33 cellular contexts compared by ENCODE assay signal in the genomic region with DNA sequence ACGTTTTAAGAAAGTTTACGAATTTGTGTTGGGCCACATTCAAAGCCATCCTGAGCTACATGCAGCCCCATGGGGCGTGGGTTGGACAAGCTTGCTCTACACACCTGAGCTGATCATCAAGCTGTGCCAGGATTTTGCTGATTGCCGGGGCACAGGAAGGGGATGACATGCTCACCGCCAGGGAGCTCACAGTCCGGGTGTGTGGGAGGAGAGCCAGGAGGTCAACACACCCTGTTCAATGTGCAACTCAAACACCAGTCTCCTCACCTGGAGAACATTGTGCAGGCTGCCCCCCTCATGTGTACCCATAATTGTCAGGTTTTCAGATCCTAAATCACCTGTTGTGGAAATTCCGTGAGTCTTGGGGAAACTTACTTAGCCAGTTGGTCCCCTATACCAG. TPM values are rescaled to one million over a fixed set of nuclear protein-coding genes. Genes with fewer than 3 reads are reported as not detected.
"Had no signal": no experiment of that assay in that cellular context is flagged by ENCODE, and none has a peak within 500 bp of the region (broad histone marks: within the 10 kb centered on the region; RNA-seq: fewer than 3 reads in every experiment).

No MANE protein-coding gene starts in this region.

- H3K4me3 ChIP-seq: gastroesophageal sphincter, left lung, lung, right atrium auricular region, thoracic aorta, uterus had no signal

- ATAC-seq: gastroesophageal sphincter; left lung; naive thymus-derived CD4-positive, alpha-beta T cell; SK-N-SH treated with all-trans-retinoic acid at 6 μM for 48 hours; stimulated activated naive CD8-positive, alpha-beta T cell treated with anti-CD3 and anti-CD28 coated beads, Interleukin-15, Interleukin-2, amounts not matched to agents 100 U/mL and 50 U/mL, for 24 hours had no signal

- H3K9me3 ChIP-seq: gastroesophageal sphincter, left lung, right atrium auricular region, thoracic aorta, uterus had no signal

- FAIRE-seq: astrocyte, keratinocyte had no signal

- DNase-seq: activated CD4-positive, alpha-beta memory T cell treated with anti-CD3 and anti-CD28 coated beads for 36 hours; activated CD4-positive, alpha-beta T cell treated with anti-CD3 and anti-CD28 coated beads, Interleukin-2, amount 10 ng/mL, durations not matched to agents 24 days and 14 days; activated CD4-positive, CD25-positive, alpha-beta regulatory T cell treated with anti-CD3 and anti-CD28 coated beads, Interleukin-2, amount 50 U/mL, for 72 hours; activated CD8-positive, alpha-beta memory T cell treated with anti-CD3 and anti-CD28 coated beads, Interleukin-2, amount 50 U/mL, for 4 hours; activated gamma-delta T cell; activated naive CD4-positive, alpha-beta T cell treated with anti-CD3 and anti-CD28 coated beads, Interleukin-2, amount 10 ng/mL, durations not matched to agents 7 days and 5 days; activated naive CD8-positive, alpha-beta T cell treated with anti-CD3 and anti-CD28 coated beads, Interleukin-2, amount 10 ng/mL, durations not matched to agents 7 days and 5 days; activated T-cell treated with anti-CD3 and anti-CD28 coated beads, Interleukin-2, amount 50 U/mL, for 1 hour; central memory CD4-positive, alpha-beta T cell; dermis blood vessel endothelial cell; effector memory CD4-positive, alpha-beta T cell; hippocampal formation; left lung; naive thymus-derived CD4-positive, alpha-beta T cell; nucleus accumbens; stimulated activated CD4-positive, alpha-beta T cell treated with anti-CD3 and anti-CD28 coated beads, Interleukin-4, amount 100 ng/mL, for 1 hour; stimulated activated naive CD8-positive, alpha-beta T cell treated with anti-CD3 and anti-CD28 coated beads, Interleukin-15, Interleukin-2, amounts not matched to agents 100 U/mL and 50 U/mL, for 24 hours; T-helper 2 cell; uterus had no signal

- H3K36me3 ChIP-seq: gastroesophageal sphincter, left lung, right atrium auricular region, thoracic aorta, uterus had no signal

- H3K27me3 ChIP-seq: left lung, right atrium auricular region, uterus had no signal

- H3K4me1 ChIP-seq: gastroesophageal sphincter, left lung, parathyroid adenoma, right atrium auricular region, uterus had no signal

- H3K27ac ChIP-seq: gastroesophageal sphincter, left lung, parathyroid adenoma, right atrium auricular region, thoracic aorta, uterus had no signal

RNA-seq across cellular contexts. Expression of a gene that starts 1.0 kb away (rescaled TPM):
- total RNA-seq: activated CD4-positive, alpha-beta memory T cell treated with anti-CD3 and anti-CD28 coated beads for 36 hours; activated CD4-positive, alpha-beta T cell treated with anti-CD3 and anti-CD28 coated beads, Interleukin-2, amount 10 ng/mL, durations not matched to agents 24 days and 14 days; activated CD8-positive, alpha-beta memory T cell treated with anti-CD3 and anti-CD28 coated beads for 36 hours; activated naive CD8-positive, alpha-beta T cell treated with anti-CD3 and anti-CD28 coated beads, Interleukin-2, amount 10 ng/mL, durations not matched to agents 7 days and 5 days; activated T-helper 1 cell treated with anti-CD3 and anti-CD28 coated beads, Interleukin-12 subunit alpha, Interleukin-12 subunit beta, Interleukin-2, Interleukin-4 antibody, amounts not matched to agents 30 ng/mL and 10 ng/mL and 1 ng/mL, durations not matched to agents 14 hours and 24 hours and 36 hours; astrocyte; dermis blood vessel endothelial cell; epithelial cell of proximal tubule; gastroesophageal sphincter; left lung; lung; mesenteric fat pad; naive thymus-derived CD4-positive, alpha-beta T cell; pulmonary artery endothelial cell; right atrium auricular region; thoracic aorta had no signal
- polyA plus RNA-seq: keratinocyte; naive thymus-derived CD4-positive, alpha-beta T cell; neural cell had no signal
